ENCODE assay signal across 8 cellular contexts in the genomic region with DNA sequence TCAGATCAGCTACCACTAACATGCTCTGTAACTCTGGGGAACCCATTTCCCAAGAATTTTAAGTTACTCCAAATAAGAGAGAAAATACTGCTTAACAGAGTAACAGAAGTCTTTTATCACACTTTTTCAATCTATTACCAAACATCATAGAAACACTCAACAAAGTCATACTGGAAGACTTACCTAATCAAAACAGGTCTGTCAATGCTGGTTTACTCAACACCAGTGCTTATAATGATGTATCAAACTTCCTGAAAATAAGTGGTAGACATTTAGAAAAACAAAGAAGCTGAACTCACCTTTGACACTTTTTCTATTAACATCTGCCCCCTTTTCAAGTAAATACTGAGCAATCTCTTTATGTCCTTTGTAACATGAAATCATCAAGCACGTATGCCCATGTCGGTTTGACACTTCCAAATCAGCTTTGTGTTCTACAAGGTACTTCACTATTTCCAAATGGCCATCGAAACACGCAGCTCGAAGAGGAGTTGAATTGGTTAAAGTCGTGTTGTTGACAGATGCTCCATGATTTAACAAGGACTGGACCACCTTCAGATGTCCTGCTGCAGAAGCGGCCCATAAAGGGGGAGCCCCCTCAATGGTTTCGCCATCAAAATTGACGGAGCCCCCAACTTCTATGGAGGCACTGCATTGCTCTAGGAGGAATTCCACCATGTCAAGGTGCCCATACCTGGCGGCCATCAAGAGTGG. TPM values are rescaled to one million over a fixed set of nuclear protein-coding genes. Genes with fewer than 3 reads are reported as not detected.
A peak's percentile ranks its signal among the peaks of the same experiment; 100 is the strongest.
DNase-seq lines count a peak whose midpoint lies in the region; ATAC-seq and TF ChIP-seq lines count a peak whose summit lies in the region.

No MANE protein-coding gene starts in this region.

- no peaks in the 10 kb centered on the region for H3K27me3 ChIP-seq in HUES64 (ENCODE audit: insufficient read depth, low read length)
- no peaks in the 10 kb centered on the region for H3K27me3 ChIP-seq in muscle layer of colon (ENCODE audit: control insufficient read depth in 1 of 2, insufficient read depth in 2 of 2, low read length in 2 of 2)

- 53% methylated on average over 10 of the region's 10 CpGs for WGBS in HUES64

- H3K36me3 ChIP-seq in HUES64 (ENCODE audit: insufficient read depth, low read length) (peaks cover 54% of the 10 kb centered on the region), muscle layer of colon (ENCODE audit: insufficient read depth, low read length) (peaks cover 12% of the 10 kb centered on the region)

- H3K9ac ChIP-seq in HUES64 (ENCODE audit: low read depth, low read length): peak overlapping the region; percentile 98; the same call in 1 of the 2 replicates
- peak overlapping the region; percentile 57 for H3K9ac ChIP-seq in muscle layer of colon (ENCODE audit: low read length)

- no peak for TF ChIP-seq CTCF in cardiac fibroblast (IDR thresholded peaks at IDR 0.05; ENCODE audit: low read depth, low read length)

- peak overlapping the region; percentile 77 for H3K4me3 ChIP-seq in HUES64 (ENCODE audit: low read length)
- H3K4me3 ChIP-seq in cardiac fibroblast (replicated peaks in 1 of 2; ENCODE audit: low read depth in 2 of 2, low read length in 2 of 2): peak overlapping the region; percentile 59 to 71
- peak overlapping the region; percentile 66 to 93 for H3K4me3 ChIP-seq in muscle layer of colon (ENCODE audit: low read depth in 1 of 2, low read length in 2 of 2)

- DNase-seq in Ammon's horn (ENCODE audit: low spot score) (peak; percentile 15), cardiac fibroblast (ENCODE audit: low read depth in 2 of 2) (peak in 1 of 2 donors; percentile 23), NCI-H187 treated with DMSO at 0.1 percent for 48 hours (lab: John Stamatoyannopoulos, UW) (no peak), NCI-H1436 (lab: John Stamatoyannopoulos, UW) (no peak)
- no peak for DNase-seq in stimulated activated CD4-positive, alpha-beta T cell treated with anti-CD3 and anti-CD28 coated beads, Interleukin-1b, Interleukin-23, amount 100 ng/mL, for 48 hours

- peaks cover 17% of the 10 kb centered on the region for H3K9me3 ChIP-seq in HUES64 (ENCODE audit: insufficient read depth, low read depth, low read length)
- H3K9me3 ChIP-seq in muscle layer of colon (ENCODE audit: low read length): no peaks in the 10 kb centered on the region

- no peak for ATAC-seq in GM21576 (IDR thresholded peaks at IDR 0.05; ENCODE audit: unreplicated experiment)

- H3K27ac ChIP-seq in HUES64 (ENCODE audit: low read depth, low read length): no peak overlapping the region
- peak overlapping the region; percentile 77 for H3K27ac ChIP-seq in muscle layer of colon (ENCODE audit: low read depth, low read length)

- peaks cover 41% of the 10 kb centered on the region for H3K4me1 ChIP-seq in HUES64 (ENCODE audit: insufficient read depth, low read length)
- peaks cover 42% of the 10 kb centered on the region for H3K4me1 ChIP-seq in muscle layer of colon (ENCODE audit: insufficient read depth, low read length)

RNA-seq across cellular contexts. Expression of gene FEM1C, which starts 1.8 kb away (rescaled TPM):
- 11.0 TPM for polyA plus RNA-seq in HUES64 (2013, experiment 1 of 2)
- 12.3 TPM for polyA plus RNA-seq in HUES64 (2013, experiment 2 of 2)

RNA-seq across cellular contexts. Expression of gene TICAM2, which starts 59.5 kb away (rescaled TPM):
- not detected for polyA plus RNA-seq in HUES64 (2013, experiment 1 of 2)
- polyA plus RNA-seq in HUES64 (2013, experiment 2 of 2): not detected
